ENCODE assay signal across 2 cellular contexts in the genomic region with DNA sequence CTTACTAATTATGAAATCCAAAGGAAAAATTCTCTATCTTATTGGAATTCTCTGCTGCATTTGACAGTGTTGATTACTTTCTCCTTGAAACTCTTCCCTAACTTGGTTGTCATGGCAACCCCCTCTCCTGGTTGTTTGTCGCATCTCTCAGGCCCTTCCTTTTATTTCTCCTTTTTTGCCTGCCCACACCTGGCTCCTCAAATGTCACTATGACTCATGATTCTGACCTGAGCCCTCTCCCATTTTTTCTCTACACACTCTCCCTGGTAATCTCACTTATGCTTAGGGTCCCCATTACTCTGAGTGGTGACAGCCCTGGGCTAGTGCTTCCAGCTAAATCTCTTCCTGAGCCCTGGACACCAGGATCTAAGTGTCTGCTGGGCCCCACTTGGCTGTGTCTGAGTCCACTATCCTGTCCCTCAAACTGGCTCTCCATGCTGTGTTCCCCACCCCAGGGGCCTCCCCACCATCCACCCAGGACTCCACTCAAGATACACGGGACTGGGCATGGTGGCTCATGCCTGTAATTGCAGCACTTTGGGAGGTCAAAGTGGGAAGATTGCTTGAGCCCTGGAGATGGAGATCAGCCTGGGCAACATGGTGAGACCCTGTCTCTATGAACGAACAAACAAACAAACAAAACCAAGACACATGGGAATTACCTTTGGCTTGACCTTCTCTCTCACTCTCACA.
A peak's percentile ranks its signal among the peaks of the same experiment; 100 is the strongest.
TF ChIP-seq lines count a peak whose summit lies in the region.

No MANE protein-coding gene starts in this region.

TF ChIP-seq in HEK293, 187 proteins besides CTCF, POLR2A, EP300 and RAD21:
- TF ChIP-seq, protein P1, sequence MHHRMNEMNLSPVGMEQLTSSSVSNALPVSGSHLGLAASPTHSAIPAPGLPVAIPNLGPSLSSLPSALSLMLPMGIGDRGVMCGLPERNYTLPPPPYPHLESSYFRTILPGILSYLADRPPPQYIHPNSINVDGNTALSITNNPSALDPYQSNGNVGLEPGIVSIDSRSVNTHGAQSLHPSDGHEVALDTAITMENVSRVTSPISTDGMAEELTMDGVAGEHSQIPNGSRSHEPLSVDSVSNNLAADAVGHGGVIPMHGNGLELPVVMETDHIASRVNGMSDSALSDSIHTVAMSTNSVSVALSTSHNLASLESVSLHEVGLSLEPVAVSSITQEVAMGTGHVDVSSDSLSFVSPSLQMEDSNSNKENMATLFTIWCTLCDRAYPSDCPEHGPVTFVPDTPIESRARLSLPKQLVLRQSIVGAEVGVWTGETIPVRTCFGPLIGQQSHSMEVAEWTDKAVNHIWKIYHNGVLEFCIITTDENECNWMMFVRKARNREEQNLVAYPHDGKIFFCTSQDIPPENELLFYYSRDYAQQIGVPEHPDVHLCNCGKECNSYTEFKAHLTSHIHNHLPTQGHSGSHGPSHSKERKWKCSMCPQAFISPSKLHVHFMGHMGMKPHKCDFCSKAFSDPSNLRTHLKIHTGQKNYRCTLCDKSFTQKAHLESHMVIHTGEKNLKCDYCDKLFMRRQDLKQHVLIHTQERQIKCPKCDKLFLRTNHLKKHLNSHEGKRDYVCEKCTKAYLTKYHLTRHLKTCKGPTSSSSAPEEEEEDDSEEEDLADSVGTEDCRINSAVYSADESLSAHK (tag by site-specific recombination; IDR thresholded peaks at IDR 0.05), result peak; percentile 76
- TF ChIP-seq ZBTB20 (tag by site-specific recombination; IDR thresholded peaks at IDR 0.05) (no peak), ZNF629 (tag by site-specific recombination; IDR thresholded peaks at IDR 0.05) (no peak), ZIC2 (tag by site-specific recombination; IDR thresholded peaks at IDR 0.05) (peak; percentile 67; the same call in 1 of the 2 replicates), PRDM1 (tag by site-specific recombination; IDR thresholded peaks at IDR 0.05) (peak; percentile 76), ZNF555 (tag by site-specific recombination; conservative IDR thresholded peaks at IDR 0.05) (no peak), ZBTB48 (tag by site-specific recombination; IDR thresholded peaks at IDR 0.05) (peak; percentile 56), GLIS1 (tag by site-specific recombination; IDR thresholded peaks at IDR 0.05) (0 out of 2 replicates have a peak, but pooled peaks have one; percentile 9), ZSCAN16 (tag by site-specific recombination; IDR thresholded peaks at IDR 0.05) (no peak), TCF7L2 (IDR thresholded peaks at IDR 0.05; ENCODE audit: borderline replicate concordance, low read depth, low read length) (no peak), HOXA7 (CRISPR knock-in tag; IDR thresholded peaks at IDR 0.05; ENCODE audit: borderline replicate concordance) (no peak)
- TF ChIP-seq, protein P2, sequence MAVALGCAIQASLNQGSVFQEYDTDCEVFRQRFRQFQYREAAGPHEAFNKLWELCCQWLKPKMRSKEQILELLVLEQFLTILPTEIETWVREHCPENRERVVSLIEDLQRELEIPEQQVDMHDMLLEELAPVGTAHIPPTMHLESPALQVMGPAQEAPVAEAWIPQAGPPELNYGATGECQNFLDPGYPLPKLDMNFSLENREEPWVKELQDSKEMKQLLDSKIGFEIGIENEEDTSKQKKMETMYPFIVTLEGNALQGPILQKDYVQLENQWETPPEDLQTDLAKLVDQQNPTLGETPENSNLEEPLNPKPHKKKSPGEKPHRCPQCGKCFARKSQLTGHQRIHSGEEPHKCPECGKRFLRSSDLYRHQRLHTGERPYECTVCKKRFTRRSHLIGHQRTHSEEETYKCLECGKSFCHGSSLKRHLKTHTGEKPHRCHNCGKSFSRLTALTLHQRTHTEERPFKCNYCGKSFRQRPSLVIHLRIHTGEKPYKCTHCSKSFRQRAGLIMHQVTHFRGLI (tag by site-specific recombination; IDR thresholded peaks at IDR 0.05), result no peak

TF ChIP-seq in HepG2, 621 proteins besides CTCF, POLR2A, EP300 and RAD21:
- TF ChIP-seq ZNF263 (CRISPR knock-in tag; IDR thresholded peaks at IDR 0.05) (0 out of 2 replicates have a peak, but pooled peaks have one; percentile 5), SSRP1 (CRISPR knock-in tag; IDR thresholded peaks at IDR 0.05) (peak; percentile 72; the same call in 1 of the 2 replicates), CREM (IDR thresholded peaks at IDR 0.05) (no peak), CREM (CRISPR knock-in tag; IDR thresholded peaks at IDR 0.05) (no peak), CREB1 (IDR thresholded peaks at IDR 0.05) (0 out of 2 replicates have a peak, but pooled peaks have one; percentile 11), CREB1 (CRISPR knock-in tag; IDR thresholded peaks at IDR 0.05) (no peak), ZNF33B (CRISPR knock-in tag; IDR thresholded peaks at IDR 0.05) (0 out of 2 replicates have a peak, but pooled peaks have one; percentile 52), RFX1 (IDR thresholded peaks at IDR 0.05) (peak; percentile 67), RFX3 (CRISPR knock-in tag; IDR thresholded peaks at IDR 0.05) (peak; percentile 61; the same call in 1 of the 2 replicates), ZNF749 (CRISPR knock-in tag; IDR thresholded peaks at IDR 0.05; ENCODE audit: borderline replicate concordance) (no peak)
- TF ChIP-seq, protein P3, sequence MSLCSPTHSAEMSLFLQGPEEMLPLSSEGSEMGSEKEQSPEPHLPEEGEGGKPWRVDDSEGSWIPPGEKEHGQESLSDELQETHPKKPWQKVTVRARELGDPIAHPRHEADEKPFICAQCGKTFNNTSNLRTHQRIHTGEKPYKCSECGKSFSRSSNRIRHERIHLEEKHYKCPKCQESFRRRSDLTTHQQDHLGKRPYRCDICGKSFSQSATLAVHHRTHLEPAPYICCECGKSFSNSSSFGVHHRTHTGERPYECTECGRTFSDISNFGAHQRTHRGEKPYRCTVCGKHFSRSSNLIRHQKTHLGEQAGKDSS (CRISPR knock-in tag; IDR thresholded peaks at IDR 0.05; ENCODE audit: borderline replicate concordance, low read depth), result no peak
- TF ChIP-seq, protein P4, sequence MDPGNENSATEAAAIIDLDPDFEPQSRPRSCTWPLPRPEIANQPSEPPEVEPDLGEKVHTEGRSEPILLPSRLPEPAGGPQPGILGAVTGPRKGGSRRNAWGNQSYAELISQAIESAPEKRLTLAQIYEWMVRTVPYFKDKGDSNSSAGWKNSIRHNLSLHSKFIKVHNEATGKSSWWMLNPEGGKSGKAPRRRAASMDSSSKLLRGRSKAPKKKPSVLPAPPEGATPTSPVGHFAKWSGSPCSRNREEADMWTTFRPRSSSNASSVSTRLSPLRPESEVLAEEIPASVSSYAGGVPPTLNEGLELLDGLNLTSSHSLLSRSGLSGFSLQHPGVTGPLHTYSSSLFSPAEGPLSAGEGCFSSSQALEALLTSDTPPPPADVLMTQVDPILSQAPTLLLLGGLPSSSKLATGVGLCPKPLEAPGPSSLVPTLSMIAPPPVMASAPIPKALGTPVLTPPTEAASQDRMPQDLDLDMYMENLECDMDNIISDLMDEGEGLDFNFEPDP (CRISPR knock-in tag; conservative IDR thresholded peaks at IDR 0.05), result 0 out of 2 replicates have a peak, but pooled peaks have one; percentile 42
